17 cellular contexts compared by ENCODE assay signal in genomic region chr18:75100832-75101630, GRCh38.
A peak's percentile ranks its signal among the peaks of the same experiment; 100 is the strongest.
DNase-seq lines count a peak whose midpoint lies in the region; ATAC-seq, FAIRE-seq and TF ChIP-seq lines count a peak whose summit lies in the region.
"Had no signal": no experiment of that assay in that cellular context is flagged by ENCODE, and none has a peak within 500 bp of the region (broad histone marks: within the 10 kb centered on the region; RNA-seq: fewer than 3 reads in every experiment).

No MANE protein-coding gene starts in this region.

- ATAC-seq in A549: no peak

- H3K27me3 ChIP-seq in stomach: no peaks in the 10 kb centered on the region
- H3K27me3 ChIP-seq: BLaER1 had no signal

- no peak for TF ChIP-seq POLR2A in A549 (IDR thresholded peaks at IDR 0.05; ENCODE audit: low read length)
- no peak for TF ChIP-seq POLR2A in stomach (IDR thresholded peaks at IDR 0.05)

- DNase-seq in A549 (ENCODE audit: low read depth in 1 of 2, low spot score in 1 of 2) (no peak), AG10803 (ENCODE audit: low read depth) (peak; percentile 8), myocyte (ENCODE audit: low read depth) (peak; percentile 31), stomach (peak; percentile 7), inferior parietal cortex (ENCODE audit: extremely low spot score) (no peak), NCI-H82 (lab: John Stamatoyannopoulos, UW) (no peak)
- DNase-seq: AML-193; Caco-2; CD8-positive, alpha-beta memory T cell; DND-41; GDM1; HFFc6; IMR-90 had no signal

- H3K4me3 ChIP-seq in A549 (no peak overlapping the region), AG10803 (ENCODE audit: low read length) (no peak overlapping the region), stomach (no peak overlapping the region)
- H3K4me3 ChIP-seq: BLaER1, HAP-1 had no signal

- no peak for FAIRE-seq in A549 (lab: Jason Lieb, UNC)
- FAIRE-seq: GM12892, H1 had no signal

- WGBS in A549 (ENCODE audit: missing lambda C conversion rate): 0% methylated on average over 3 of the region's 3 CpGs
- WGBS in stomach, 5 donors: 77 to 91% (median 87%) methylated on average over 3 of the region's 3 CpGs

- H3K27ac ChIP-seq in A549 (no peak overlapping the region), stomach (no peak overlapping the region)
- H3K27ac ChIP-seq: BLaER1 had no signal

- H3K4me2 ChIP-seq in A549: no peak overlapping the region
- H3K4me2 ChIP-seq: BLaER1 had no signal

- TF ChIP-seq EP300 in A549 (IDR thresholded peaks at IDR 0.05) (no peak), stomach (IDR thresholded peaks at IDR 0.05) (no peak)

- no peaks in the 10 kb centered on the region for H3K36me3 ChIP-seq in stomach
- H3K36me3 ChIP-seq: HAP-1 had no signal

- POLR2A ChIA-PET in A549 (lab: Yijun Ruan, JAX): no interaction called here

- TF ChIP-seq RAD21 in A549 (conservative IDR thresholded peaks at IDR 0.05 in 1 of 2, IDR thresholded peaks at IDR 0.05 in 1 of 2): no peak

- TF ChIP-seq CTCF in A549 (IDR thresholded peaks at IDR 0.05) (no peak), AG10803 (conservative IDR thresholded peaks at IDR 0.05; ENCODE audit: low read length) (no peak), stomach (IDR thresholded peaks at IDR 0.05) (no peak)

- H3K4me1 ChIP-seq in A549 (no peaks in the 10 kb centered on the region), stomach (no peaks in the 10 kb centered on the region)
- H3K4me1 ChIP-seq: BLaER1, Caco-2, HAP-1 had no signal

- intact Hi-C loops in stomach (cut with DNase I; ENCODE audit: low total_unique reads): no loop called here

- peaks cover 2% of the 10 kb centered on the region; the same call in 1 of the 3 replicates for H3K9me3 ChIP-seq in A549
- peaks cover 0 to 21% (median 2%) of the 10 kb centered on the region in 4 donors for H3K9me3 ChIP-seq in stomach
- H3K9me3 ChIP-seq: Caco-2, HAP-1 had no signal

- CTCF ChIA-PET in A549 (lab: Yijun Ruan, JAX): interaction anchor here (0.7 kb wide), 1 partner anchor 823 kb away, joined by 3 read pairs; no protein-coding TSS in a partner anchor

TF ChIP-seq in A549, 52 proteins besides CTCF, POLR2A, EP300 and RAD21:
- peak; percentile 19 for TF ChIP-seq ZFP36 (IDR thresholded peaks at IDR 0.05; ENCODE audit: borderline replicate concordance, partially characterized antibody)
- TF ChIP-seq FOSB (CRISPR knock-in tag; IDR thresholded peaks at IDR 0.05): no peak

Comparison
In these comparisons a context has a peak if more than half of its experiments do, and no peak if none do; other contexts are left out.
1. DNase-seq: peak in AG10803 (single experiment), myocyte (single experiment) and stomach (single experiment); none in A549 (0 of 2), inferior parietal cortex (single experiment) and NCI-H82 (single experiment).